Comparison of ENCODE assay signal across 20 cellular contexts in genomic region chr7:21651697-21652096, GRCh38.
"Had no signal": no experiment of that assay in that cellular context is flagged by ENCODE, and none has a peak within 500 bp of the region (broad histone marks: within the 10 kb centered on the region; RNA-seq: fewer than 3 reads in every experiment).

No MANE protein-coding gene starts in this region.

- H3K4me3 ChIP-seq: dorsolateral prefrontal cortex, left ventricle myocardium inferior, lower lobe of right lung, psoas muscle, right lobe of liver, spleen, testis, transverse colon had no signal

- H3K27ac Mint-ChIP-seq: memory B cell; natural killer cell treated with Interleukin-12 subunit alpha and Interleukin-12 subunit beta and Interleukin-15 and Interleukin-18, amount 100 ng/mL, for 72 hours; stimulated activated naive B cell treated with anti-CD40 and anti-IgM and Interleukin-4, amounts not matched to agents 10 μg/mL and 1 μg/mL and 100 μg/mL, for 72 hours; stimulated activated naive CD8-positive, alpha-beta T cell treated with anti-CD3 and anti-CD28 coated beads, Interleukin-15, amount 100 ng/mL, for 72 hours had no signal

- H3K27ac ChIP-seq: dorsolateral prefrontal cortex, left ventricle myocardium inferior, lower lobe of right lung, psoas muscle, right lobe of liver, spleen, testis, transverse colon had no signal

- H3K4me1 Mint-ChIP-seq: memory B cell; stimulated activated naive B cell treated with anti-CD40 and anti-IgM and Interleukin-4, amounts not matched to agents 10 μg/mL and 1 μg/mL and 100 μg/mL, for 72 hours; stimulated activated naive CD8-positive, alpha-beta T cell treated with anti-CD3 and anti-CD28 coated beads, Interleukin-15, amount 100 ng/mL, for 72 hours had no signal

- H3K36me3 ChIP-seq: left ventricle myocardium inferior, lower lobe of right lung, right lobe of liver, spleen, transverse colon had no signal

- H3K4me3 Mint-ChIP-seq: memory B cell; natural killer cell treated with Interleukin-12 subunit alpha and Interleukin-12 subunit beta and Interleukin-15 and Interleukin-18, amount 100 ng/mL, for 72 hours; stimulated activated naive B cell treated with anti-CD40 and anti-IgM and Interleukin-4, amounts not matched to agents 10 μg/mL and 1 μg/mL and 100 μg/mL, for 72 hours; stimulated activated naive CD8-positive, alpha-beta T cell treated with anti-CD3 and anti-CD28 coated beads, Interleukin-15, amount 100 ng/mL, for 72 hours had no signal

- H3K36me3 Mint-ChIP-seq: memory B cell; natural killer cell treated with Interleukin-12 subunit alpha and Interleukin-12 subunit beta and Interleukin-15 and Interleukin-18, amount 100 ng/mL, for 72 hours; stimulated activated naive B cell treated with anti-CD40 and anti-IgM and Interleukin-4, amounts not matched to agents 10 μg/mL and 1 μg/mL and 100 μg/mL, for 72 hours had no signal

- H3K9me3 Mint-ChIP-seq: natural killer cell treated with Interleukin-12 subunit alpha and Interleukin-12 subunit beta and Interleukin-15 and Interleukin-18, amount 100 ng/mL, for 72 hours; stimulated activated naive CD8-positive, alpha-beta T cell treated with anti-CD3 and anti-CD28 coated beads, Interleukin-15, amount 100 ng/mL, for 72 hours had no signal

- H3K27me3 Mint-ChIP-seq: memory B cell; stimulated activated naive CD8-positive, alpha-beta T cell treated with anti-CD3 and anti-CD28 coated beads, Interleukin-15, amount 100 ng/mL, for 72 hours had no signal

- DNase-seq: cortex of kidney; dorsolateral prefrontal cortex; effector CD8-positive, alpha-beta T cell; islet precursor cell; left ventricle myocardium inferior; lower lobe of right lung; midbrain; psoas muscle; retina; right lobe of liver; spleen; stimulated activated CD4-positive, alpha-beta T cell treated with anti-CD3 and anti-CD28 coated beads, Interleukin-15, amount 100 ng/mL, for 24 hours; stimulated activated CD4-positive, alpha-beta T cell treated with anti-CD3 and anti-CD28 coated beads, Interleukin-1b, Interleukin-23, amount 100 ng/mL, for 48 hours; stimulated activated CD4-positive, alpha-beta T cell treated with anti-CD3 and anti-CD28 coated beads, Interleukin-4, amount 100 ng/mL, for 24 hours; stimulated activated naive B cell treated with anti-CD40 and anti-IgM and Interleukin-4, amounts not matched to agents 10 μg/mL and 1 μg/mL and 100 μg/mL, for 72 hours; stimulated activated naive CD8-positive, alpha-beta T cell treated with anti-CD3 and anti-CD28 coated beads, Interleukin-15, amount 100 ng/mL, for 72 hours; testis; transverse colon had no signal

- H3K4me1 ChIP-seq: left ventricle myocardium inferior, lower lobe of right lung, psoas muscle, right lobe of liver, spleen, testis, transverse colon had no signal

- H3K27me3 ChIP-seq: dorsolateral prefrontal cortex, right lobe of liver, spleen, testis, transverse colon had no signal

- H3K9me3 ChIP-seq: lower lobe of right lung, psoas muscle, right lobe of liver, testis, transverse colon had no signal
